ENCODE assay signal across 26 cellular contexts in the genomic region with DNA sequence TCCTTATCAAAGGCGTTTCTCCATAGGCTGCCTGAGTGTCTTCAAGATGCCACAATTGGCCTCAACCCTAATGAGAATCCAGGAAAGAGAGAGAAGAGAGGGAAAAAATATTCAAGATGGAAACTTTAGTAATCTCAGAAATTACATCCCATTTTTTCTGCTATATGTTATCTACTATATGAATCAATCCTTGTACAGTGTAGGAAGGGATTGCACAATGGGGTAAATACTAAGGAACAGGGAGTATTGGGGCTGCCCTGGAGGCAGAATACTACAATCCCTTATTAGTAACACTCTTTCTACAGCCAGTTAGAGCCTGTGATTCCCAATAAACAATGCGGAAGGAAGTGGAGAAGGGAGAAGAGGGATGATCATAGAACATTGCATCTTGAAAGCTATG. TPM values are rescaled to one million over a fixed set of nuclear protein-coding genes. Genes with fewer than 3 reads are reported as not detected.
DNase-seq lines count a peak whose midpoint lies in the region; ATAC-seq, FAIRE-seq and TF ChIP-seq lines count a peak whose summit lies in the region.
"Had no signal": no experiment of that assay in that cellular context is flagged by ENCODE, and none has a peak within 500 bp of the region (broad histone marks: within the 10 kb centered on the region; RNA-seq: fewer than 3 reads in every experiment).

No MANE protein-coding gene starts in this region.

- H2BK20ac ChIP-seq in IMR-90 (ENCODE audit: low read depth, low read length): no peak overlapping the region

- in situ Hi-C loops in IMR-90 (cut with MboI; ENCODE audit: low sequenced_read_pairs): no loop called here

- dilution Hi-C loops in IMR-90 (cut with HindIII; ENCODE audit: low sequenced_read_pairs, unreplicated experiment): no loop called here

- TF ChIP-seq CTCF in IMR-90 (conservative IDR thresholded peaks at IDR 0.05; ENCODE audit: low read depth, low read length) (no peak), RWPE1 (conservative IDR thresholded peaks at IDR 0.05; ENCODE audit: low read depth) (no peak), bronchial epithelial cell (IDR thresholded peaks at IDR 0.05; ENCODE audit: insufficient read depth, low read length, severe bottlenecking) (no peak), osteoblast (IDR thresholded peaks at IDR 0.05; ENCODE audit: extremely low read depth, low read depth, low read length) (no peak)

- H3K4me1 Mint-ChIP-seq in effector memory CD8-positive, alpha-beta T cell (ENCODE audit: low read depth in 2 of 2): no peaks in the 10 kb centered on the region
- H3K4me1 Mint-ChIP-seq: GM23338, IgD-negative memory B cell had no signal

- H3K9me3 ChIP-seq in IMR-90 (ENCODE audit: control insufficient read depth, insufficient read depth, low read length) (no peaks in the 10 kb centered on the region), osteoblast (ENCODE audit: low read depth, low read length) (no peaks in the 10 kb centered on the region)
- H3K9me3 ChIP-seq: Caco-2 had no signal

- H2BK120ac ChIP-seq in IMR-90 (ENCODE audit: low read depth, low read length): no peak overlapping the region

- H4K20me1 ChIP-seq in IMR-90 (ENCODE audit: insufficient read depth, low read length): no peaks in the 10 kb centered on the region
- H4K20me1 ChIP-seq in osteoblast (ENCODE audit: insufficient read depth, low read length): no peaks in the 10 kb centered on the region

- H3K4me3 Mint-ChIP-seq in effector memory CD8-positive, alpha-beta T cell: no peak overlapping the region
- H3K4me3 Mint-ChIP-seq: CD4-positive, alpha-beta T cell; GM23338; HFFc6 had no signal

- H3K18ac ChIP-seq in IMR-90 (ENCODE audit: low read depth, low read length): no peak overlapping the region

- no peaks in the 10 kb centered on the region for H3K9me1 ChIP-seq in IMR-90 (ENCODE audit: insufficient read depth, low read length)

- POLR2A ChIA-PET in IMR-90 (lab: Charles Lee; ENCODE audit: unreplicated experiment): no interaction called here
- POLR2A ChIA-PET in RWPE1 (lab: Yijun Ruan, JAX; ENCODE audit: low non-redundant PET): no interaction called here

- no peak for TF ChIP-seq POLR2A in IMR-90 (IDR thresholded peaks at IDR 0.05; ENCODE audit: low read depth, low read length)

- H3K4me2 ChIP-seq in IMR-90 (ENCODE audit: low read depth, low read length): no peak overlapping the region
- H3K4me2 ChIP-seq in osteoblast (ENCODE audit: insufficient read depth, low read length): no peak overlapping the region
- H3K4me2 ChIP-seq: GM23338 had no signal

- no TSS peak for BruUV-seq in IMR-90 (replicated peaks; lab: Mats Ljungman, UMichigan)

- H2BK5ac ChIP-seq in IMR-90 (ENCODE audit: low read depth, low read length, poor library complexity, severe bottlenecking): no peak overlapping the region

- H3K9me3 Mint-ChIP-seq in effector memory CD8-positive, alpha-beta T cell: no peaks in the 10 kb centered on the region
- H3K9me3 Mint-ChIP-seq: CD4-positive, alpha-beta T cell; GM23338; HFFc6; IgD-negative memory B cell had no signal

- H3K4ac ChIP-seq in IMR-90 (ENCODE audit: low read depth, low read length): no peak overlapping the region

- no peak for TF ChIP-seq RAD21 in IMR-90 (IDR thresholded peaks at IDR 0.05; ENCODE audit: low read length)

- H2AFZ ChIP-seq in IMR-90 (replicated peaks; ENCODE audit: low read length, poor library complexity) (no peak overlapping the region), osteoblast (ENCODE audit: low read length) (peak overlapping the region; percentile 46)
- H2AFZ ChIP-seq: GM23338 had no signal

- CTCF ChIA-PET in IMR-90 (lab: Yijun Ruan, JAX): interaction anchor here (0.5 kb wide), 1 partner anchor 35 kb away, joined by 6 read pairs; no protein-coding TSS in a partner anchor
- CTCF ChIA-PET in RWPE1 (lab: Yijun Ruan, JAX): no interaction called here

- ATAC-seq in IMR-90 (ENCODE audit: low read depth): no peak
- ATAC-seq in effector memory CD8-positive, alpha-beta T cell (replicated peaks): no peak
- ATAC-seq: GM23338, HCT116 had no signal

- no peak for FAIRE-seq in bronchial epithelial cell (lab: Jason Lieb, UNC)
- FAIRE-seq: A204.1, GM12892, GM18507 had no signal

- H3K4me3 ChIP-seq in IMR-90 (ENCODE audit: insufficient read depth, low read depth, low read length) (no peak overlapping the region), bronchial epithelial cell (ENCODE audit: low read depth, low read length) (no peak overlapping the region), osteoblast (ENCODE audit: insufficient read depth, low read length) (no peak overlapping the region)
- H3K4me3 ChIP-seq: GM23338 had no signal

- H2BK15ac ChIP-seq in IMR-90 (ENCODE audit: low read depth, low read length): no peak overlapping the region

- H3K27ac ChIP-seq in IMR-90 (ENCODE audit: insufficient read depth, low read length): no peak overlapping the region
- H3K27ac ChIP-seq in RWPE1: no peak overlapping the region
- no peak overlapping the region for H3K27ac ChIP-seq in osteoblast (ENCODE audit: low read depth, low read length)
- H3K27ac ChIP-seq: C4-2B, HL-60 had no signal

- no peak overlapping the region for H3K56ac ChIP-seq in IMR-90 (ENCODE audit: extremely low read depth, insufficient read depth, low read length)

- no peak overlapping the region for H4K8ac ChIP-seq in IMR-90 (ENCODE audit: low read depth in 2 of 2, low read length in 2 of 2)

- no peak overlapping the region for H3K14ac ChIP-seq in IMR-90 (replicated peaks; ENCODE audit: low read depth, low read length)

- no peak overlapping the region for H3K27ac Mint-ChIP-seq in effector memory CD8-positive, alpha-beta T cell
- H3K27ac Mint-ChIP-seq: CD4-positive, alpha-beta T cell; GM23338; HFFc6; IgD-negative memory B cell had no signal

- H3K79me1 ChIP-seq in IMR-90 (ENCODE audit: low read depth in 1 of 2, low read length in 2 of 2): no peaks in the 10 kb centered on the region

- H3K79me2 ChIP-seq in osteoblast (ENCODE audit: insufficient read depth, low read length): no peaks in the 10 kb centered on the region

- H3K27me3 Mint-ChIP-seq in effector memory CD8-positive, alpha-beta T cell: no peaks in the 10 kb centered on the region
- H3K27me3 Mint-ChIP-seq: CD4-positive, alpha-beta T cell had no signal

- H2AK5ac ChIP-seq in IMR-90 (ENCODE audit: low read depth, low read length): no peak overlapping the region

- intact Hi-C loops in IMR-90 (cut with micrococcal nuclease): no loop called here

- no peaks in the 10 kb centered on the region for H3K27me3 ChIP-seq in IMR-90 (ENCODE audit: control insufficient read depth, insufficient read depth, low read length)
- no peaks in the 10 kb centered on the region for H3K27me3 ChIP-seq in bronchial epithelial cell (ENCODE audit: control insufficient read depth, insufficient read depth, low read length)
- H3K27me3 ChIP-seq in osteoblast (ENCODE audit: insufficient read depth, low read length): no peaks in the 10 kb centered on the region

- WGBS in IMR-90 (ENCODE audit: extremely low coverage in 2 of 2, insufficient read length in 1 of 2), 2 experiments: no CpG with 5 or more reads among the region's 2 CpGs

- no peak overlapping the region for H4K91ac ChIP-seq in IMR-90 (ENCODE audit: insufficient read depth, low read depth, low read length)

- no peaks in the 10 kb centered on the region for H3K36me3 ChIP-seq in IMR-90 (ENCODE audit: control insufficient read depth, insufficient read depth, low read length)
- no peaks in the 10 kb centered on the region for H3K36me3 ChIP-seq in bronchial epithelial cell (ENCODE audit: control insufficient read depth, insufficient read depth, low read length)
- no peaks in the 10 kb centered on the region for H3K36me3 ChIP-seq in osteoblast (ENCODE audit: insufficient read depth, low read length)

- H3K23ac ChIP-seq in IMR-90 (ENCODE audit: low read depth, low read length): no peak overlapping the region

- no peak overlapping the region for H3K9ac ChIP-seq in IMR-90 (ENCODE audit: low read depth, low read length)

- H4K5ac ChIP-seq in IMR-90 (ENCODE audit: low read depth, low read length): no peak overlapping the region

- H2AK9ac ChIP-seq in IMR-90 (replicated peaks; ENCODE audit: low read depth, low read length, poor library complexity): no peak overlapping the region

- no peaks in the 10 kb centered on the region for H3K4me1 ChIP-seq in IMR-90 (ENCODE audit: control insufficient read depth, insufficient read depth, low read length)
- no peaks in the 10 kb centered on the region for H3K4me1 ChIP-seq in osteoblast (ENCODE audit: insufficient read depth, low read length)
- H3K4me1 ChIP-seq: Caco-2 had no signal

- no peaks in the 10 kb centered on the region for H3K36me3 Mint-ChIP-seq in effector memory CD8-positive, alpha-beta T cell (ENCODE audit: insufficient read depth)

- no peak for DNase-seq in IMR-90
- peak; percentile 20 for DNase-seq in RWPE1 (ENCODE audit: low spot score)
- DNase-seq in bronchial epithelial cell (ENCODE audit: low read depth): peak; percentile 93
- no peak for DNase-seq in osteoblast (ENCODE audit: insufficient read length, low spot score, missing footprints)
- DNase-seq in effector memory CD8-positive, alpha-beta T cell: no peak
- no peak for DNase-seq in pons (ENCODE audit: low spot score)
- no peak for DNase-seq in NCI-H128 (lab: John Stamatoyannopoulos, UW; ENCODE audit: unreplicated experiment)
- DNase-seq: AML-193; Caco-2; CD4-positive, alpha-beta T cell; DMS153; DMS79; GDM1; H7; HFFc6 had no signal

TF ChIP-seq in IMR-90, 13 proteins besides CTCF, POLR2A, EP300 and RAD21:
- TF ChIP-seq CEBPB (IDR thresholded peaks at IDR 0.05; ENCODE audit: low read depth, low read length) (peak; percentile 52; the same call in 1 of the 2 replicates), MXI1 (IDR thresholded peaks at IDR 0.05; ENCODE audit: borderline replicate concordance, low read depth, low read length) (no peak)

RNA-seq across cellular contexts. Expression of gene TFPI2, which starts 27.9 kb away (rescaled TPM):
- total RNA-seq in IMR-90 (2012; rRNA removed): 48.9 and 53.6 TPM in 2 replicates
- 99.0 and 121 TPM in 2 replicates for polyA plus RNA-seq in IMR-90 (2012; rRNA removed)
- polyA plus RNA-seq in IMR-90 (2012; cell fraction: cytosol; rRNA removed): 55.1 and 97.0 TPM in 2 replicates
- polyA plus RNA-seq in IMR-90 (2012; cell fraction: nucleus; rRNA removed; ENCODE audit: low replicate concordance): 41.5 and 59.6 TPM in 2 replicates
- 2.8 and 8.7 TPM in 2 replicates for total RNA-seq in bronchial epithelial cell
- 8.7 and 10.6 TPM in 2 replicates for total RNA-seq in osteoblast
- total RNA-seq: Caco-2; CD4-positive, alpha-beta T cell; HT1080 had no signal
- polyA plus RNA-seq: IgD-negative memory B cell had no signal

RNA-seq across cellular contexts. Expression of gene GNGT1, which starts 43.7 kb away (rescaled TPM):
- total RNA-seq in IMR-90 (2012; rRNA removed): not detected in 2 replicates
- polyA plus RNA-seq in IMR-90 (2012; rRNA removed): not detected in 2 replicates
- not detected in 2 replicates for polyA plus RNA-seq in IMR-90 (2012; cell fraction: cytosol; rRNA removed)
- not detected in 2 replicates for polyA plus RNA-seq in IMR-90 (2012; cell fraction: nucleus; rRNA removed; ENCODE audit: low replicate concordance)
- total RNA-seq in bronchial epithelial cell: not detected in 2 replicates
- not detected in 2 replicates for total RNA-seq in osteoblast
- total RNA-seq: CD4-positive, alpha-beta T cell; Daoy; GM23338; H7; HFFc6; HT1080 had no signal
- polyA plus RNA-seq: BJ, IgD-negative memory B cell had no signal

RNA-seq across cellular contexts. Expression of gene GNG11, which starts 58.9 kb away (rescaled TPM):
- 6.1 and 11.1 TPM in 2 replicates for total RNA-seq in IMR-90 (2012; rRNA removed)
- 10.1 and 10.5 TPM in 2 replicates for polyA plus RNA-seq in IMR-90 (2012; rRNA removed)
- polyA plus RNA-seq in IMR-90 (2012; cell fraction: cytosol; rRNA removed): 5.0 and 5.5 TPM in 2 replicates
- 2.0 and 3.3 TPM in 2 replicates for polyA plus RNA-seq in IMR-90 (2012; cell fraction: nucleus; rRNA removed; ENCODE audit: low replicate concordance)
- total RNA-seq in bronchial epithelial cell: 0.26 and 0.38 TPM in 2 replicates
- 7.6 and 8.8 TPM in 2 replicates for total RNA-seq in osteoblast
- total RNA-seq: Caco-2; CD4-positive, alpha-beta T cell had no signal

Comparison
In these comparisons a context has a peak if more than half of its experiments do, and no peak if none do; other contexts are left out.
1. DNase-seq: peak in RWPE1 (single experiment) and bronchial epithelial cell (single experiment); none in IMR-90 (single experiment), osteoblast (single experiment), effector memory CD8-positive, alpha-beta T cell (0 of 3), pons (single experiment) and NCI-H128 (single experiment).